Comparison of ENCODE assay signal across 19 cellular contexts in genomic region chr11:12741671-12742216, GRCh38.
"Had no signal": no experiment of that assay in that cellular context is flagged by ENCODE, and none has a peak within 500 bp of the region (broad histone marks: within the 10 kb centered on the region; RNA-seq: fewer than 3 reads in every experiment).

No MANE protein-coding gene starts in this region.

- H3K36me3 ChIP-seq: breast epithelium, colonic mucosa, pancreas, spleen, upper lobe of right lung had no signal

- DNase-seq: activated CD4-positive, alpha-beta T cell treated with anti-CD3 and anti-CD28 coated beads, Interleukin-2, amount 50 U/mL, for 48 hours; activated CD4-positive, CD25-positive, alpha-beta regulatory T cell; activated gamma-delta T cell; activated T-cell treated with anti-CD3 and anti-CD28 coated beads, Interleukin-2, amount 50 U/mL, for 4 hours; colonic mucosa; effector CD4-positive, alpha-beta T cell; foreskin melanocyte; kidney; left ventricle myocardium superior; pancreas; right cardiac atrium; spleen; stimulated activated CD4-positive, alpha-beta T cell treated with anti-CD3 and anti-CD28 coated beads, Interleukin-1b, Interleukin-23, amount 100 ng/mL, for 48 hours; stimulated activated naive B cell treated with anti-CD40 and anti-IgM and Interleukin-4, amounts not matched to agents 10 μg/mL and 1 μg/mL and 100 μg/mL, for 72 hours; T-helper 2 cell; upper lobe of right lung had no signal

- H3K4me1 Mint-ChIP-seq: stimulated activated naive B cell treated with anti-CD40 and anti-IgM and Interleukin-4, amounts not matched to agents 10 μg/mL and 1 μg/mL and 100 μg/mL, for 72 hours had no signal

- H3K27ac Mint-ChIP-seq: activated naive CD8-positive, alpha-beta T cell; stimulated activated naive B cell treated with anti-CD40 and anti-IgM and Interleukin-4, amounts not matched to agents 10 μg/mL and 1 μg/mL and 100 μg/mL, for 72 hours had no signal

- H3K9me3 ChIP-seq: breast epithelium, colonic mucosa, pancreas, spleen, upper lobe of right lung had no signal

- H3K27ac ChIP-seq: breast epithelium, colonic mucosa, pancreas, spleen, upper lobe of right lung had no signal

- H3K36me3 Mint-ChIP-seq: activated naive CD8-positive, alpha-beta T cell; stimulated activated naive B cell treated with anti-CD40 and anti-IgM and Interleukin-4, amounts not matched to agents 10 μg/mL and 1 μg/mL and 100 μg/mL, for 72 hours had no signal

- H3K27me3 ChIP-seq: breast epithelium, colonic mucosa, pancreas, spleen, upper lobe of right lung had no signal

- H3K4me3 ChIP-seq: breast epithelium, colonic mucosa, pancreas, spleen, upper lobe of right lung had no signal

- H3K4me3 Mint-ChIP-seq: activated naive CD8-positive, alpha-beta T cell; activated T-cell treated with anti-CD3 and anti-CD28 coated beads, Interleukin-2, amount 50 U/mL, for 4 hours; neural crest cell; stimulated activated naive B cell treated with anti-CD40 and anti-IgM and Interleukin-4, amounts not matched to agents 10 μg/mL and 1 μg/mL and 100 μg/mL, for 72 hours had no signal

- H3K4me1 ChIP-seq: colonic mucosa had no signal

- H3K9me3 Mint-ChIP-seq: neural crest cell had no signal
